In the genomic region with DNA sequence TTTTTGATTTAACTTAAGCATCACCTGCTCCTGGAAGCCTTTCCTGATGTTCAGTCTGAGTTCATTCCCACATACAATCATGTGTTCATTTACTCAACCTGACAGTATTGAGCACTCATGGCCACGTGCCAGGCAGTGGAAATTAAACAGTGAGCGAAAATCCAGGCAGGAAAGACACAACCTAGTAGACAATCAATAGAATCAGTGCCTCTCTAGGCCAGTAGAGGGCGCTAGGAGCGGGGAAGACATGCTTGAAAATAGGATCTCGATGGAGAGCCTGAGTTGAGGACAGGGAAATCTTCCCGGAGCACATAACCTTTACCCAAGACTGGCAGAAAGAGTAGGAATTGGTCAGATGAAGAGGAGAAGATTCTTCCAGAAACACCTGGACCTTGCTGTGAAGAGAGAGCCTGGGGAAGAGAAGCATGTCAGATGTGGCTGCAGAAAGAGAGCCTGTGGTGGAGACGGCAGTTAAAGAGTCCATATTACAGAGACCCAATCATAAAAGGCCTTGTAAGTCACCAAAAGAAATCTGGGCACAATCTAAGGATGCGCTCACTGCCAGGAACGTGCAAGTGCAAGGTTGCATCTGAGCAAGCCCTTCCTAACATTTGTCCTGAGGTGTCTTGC, we compare ENCODE assay signal across 8 cellular contexts.
DNase-seq lines count a peak whose midpoint lies in the region; ATAC-seq, FAIRE-seq and TF ChIP-seq lines count a peak whose summit lies in the region.

No MANE protein-coding gene starts in this region.

- TF ChIP-seq CTCF in GM20000 (IDR thresholded peaks at IDR 0.05; ENCODE audit: extremely low read depth, missing control alignments) (peak; percentile 81), HepG2 (CRISPR knock-in tag; IDR thresholded peaks at IDR 0.05) (peak; percentile 91), suprapubic skin (IDR thresholded peaks at IDR 0.05) (peak in 1 of 2 donors; percentile 58)

- WGBS in HepG2 (ENCODE audit: low lambda C conversion rate): 25% methylated on average over 9 of the region's 9 CpGs
- 44% methylated on average over 9 of the region's 9 CpGs for WGBS in suprapubic skin

- FAIRE-seq in HepG2 (lab: Jason Lieb, UNC): peak; percentile 71

- no peaks in the 10 kb centered on the region for H3K79me2 ChIP-seq in HepG2 (ENCODE audit: insufficient read depth, low read length)

- BruUV-seq in HepG2 (replicated peaks; lab: Mats Ljungman, UMichigan): no TSS peak

- no peak overlapping the region for H3K27ac Mint-ChIP-seq in CD8-positive, alpha-beta memory T cell

- H3K4me1 ChIP-seq in CD8-positive, alpha-beta memory T cell (ENCODE audit: insufficient read depth, low read length): no peaks in the 10 kb centered on the region
- H3K4me1 ChIP-seq in HepG2 (ENCODE audit: insufficient read depth, low read length) (no peaks in the 10 kb centered on the region; the same call in 1 of the 2 replicates), suprapubic skin (no peaks in the 10 kb centered on the region)

- H3K9me3 Mint-ChIP-seq in CD8-positive, alpha-beta memory T cell: no peaks in the 10 kb centered on the region

- no peak overlapping the region for H3K4me3 Mint-ChIP-seq in CD8-positive, alpha-beta memory T cell

- H3K4me1 Mint-ChIP-seq in CD8-positive, alpha-beta memory T cell: peaks cover 2 to 4% (median 2%) of the 10 kb centered on the region in 3 donors

- POLR2A ChIA-PET in CD8-positive, alpha-beta memory T cell (lab: Charles Lee): no interaction called here
- POLR2A ChIA-PET in HepG2 (lab: Yijun Ruan, JAX): no interaction called here

- ATAC-seq in HepG2: peak; percentile 88
- no peak for ATAC-seq in HG03571 (IDR thresholded peaks at IDR 0.05; ENCODE audit: unreplicated experiment)

- no peak overlapping the region for H3K27ac ChIP-seq in CD8-positive, alpha-beta memory T cell (ENCODE audit: low read depth, low read length)
- H3K27ac ChIP-seq in HepG2 (ENCODE audit: extremely low read length, insufficient read depth, low read length): no peak overlapping the region
- H3K27ac ChIP-seq in suprapubic skin: no peak overlapping the region

- H3K27me3 Mint-ChIP-seq in CD8-positive, alpha-beta memory T cell: peaks cover 3 to 5% of the 10 kb centered on the region in 2 donors

- no peak overlapping the region for H3K4me3 ChIP-seq in CD8-positive, alpha-beta memory T cell (ENCODE audit: low read length)
- H3K4me3 ChIP-seq in HepG2 (replicated peaks in 1 of 3; ENCODE audit: insufficient read depth in 1 of 3, low read depth in 2 of 3, low read length in 3 of 3): no peak overlapping the region
- H3K4me3 ChIP-seq in suprapubic skin: no peak overlapping the region

- CTCF ChIA-PET in CD8-positive, alpha-beta memory T cell (lab: Charles Lee): interaction anchor here (1.4 kb wide), 1 partner anchor 122 kb away, joined by 5 read pairs; no protein-coding TSS in a partner anchor
- CTCF ChIA-PET in HepG2 (lab: Yijun Ruan, JAX; ENCODE audit: low intra/inter-chr PET ratio, low total read pairs): interaction anchor here (0.9 to 3.2 kb wide), 3 partner anchors 90 to 530 kb away, joined by 3 to 37 read pairs (median 4); no protein-coding TSS in a partner anchor

- H3K27me3 ChIP-seq in CD8-positive, alpha-beta memory T cell (ENCODE audit: insufficient read depth, low read length, poor library complexity, severe bottlenecking): no peaks in the 10 kb centered on the region
- H3K27me3 ChIP-seq in HepG2 (ENCODE audit: control insufficient read depth in 1 of 2, insufficient read depth in 2 of 2, low read length in 2 of 2): no peaks in the 10 kb centered on the region
- H3K27me3 ChIP-seq in suprapubic skin: no peaks in the 10 kb centered on the region

- TF ChIP-seq POLR2A in HepG2 (IDR thresholded peaks at IDR 0.05; ENCODE audit: insufficient read depth in 1 of 2, low read depth in 2 of 2, low read length in 2 of 2): no peak
- TF ChIP-seq POLR2A in suprapubic skin (IDR thresholded peaks at IDR 0.05): no peak

- no peak overlapping the region for H3K9ac ChIP-seq in HepG2 (ENCODE audit: insufficient read depth, low read depth, low read length)

- no peak overlapping the region; the same call in 1 of the 2 replicates for H3K4me2 ChIP-seq in HepG2 (ENCODE audit: low read depth, low read length)

- no peak overlapping the region for H2AFZ ChIP-seq in HepG2 (ENCODE audit: low read length)

- no peaks in the 10 kb centered on the region for H3K36me3 ChIP-seq in CD8-positive, alpha-beta memory T cell (ENCODE audit: insufficient read depth, low read length)
- H3K36me3 ChIP-seq in HepG2 (replicated peaks in 1 of 2; ENCODE audit: control insufficient read depth in 1 of 2, insufficient read depth in 2 of 2, low read length in 2 of 2) (no peaks in the 10 kb centered on the region), suprapubic skin (no peaks in the 10 kb centered on the region)

- no peaks in the 10 kb centered on the region for H4K20me1 ChIP-seq in HepG2 (ENCODE audit: insufficient read depth, low read length)

- peak; percentile 82 for TF ChIP-seq RAD21 in HepG2 (CRISPR knock-in tag; IDR thresholded peaks at IDR 0.05)

- in situ Hi-C loops in HepG2 (cut with HindIII; ENCODE audit: extremely low pct_ligation_motif_present, low pct_unique_long_range_greater_than_20kb): loop anchor here (10.0 kb wide), 1 partner anchor 120 kb away; no protein-coding TSS in a partner anchor

- TF ChIP-seq EP300 in HepG2 (IDR thresholded peaks at IDR 0.05; ENCODE audit: low read depth in 2 of 2, low read length in 2 of 2) (no peak), HepG2 (CRISPR knock-in tag; IDR thresholded peaks at IDR 0.05; ENCODE audit: borderline replicate concordance) (no peak), suprapubic skin (IDR thresholded peaks at IDR 0.05) (no peak)

- no peaks in the 10 kb centered on the region for H3K9me3 ChIP-seq in CD8-positive, alpha-beta memory T cell (ENCODE audit: low read length)
- H3K9me3 ChIP-seq in HepG2 (ENCODE audit: low read length): no peaks in the 10 kb centered on the region
- no peaks in the 10 kb centered on the region for H3K9me3 ChIP-seq in suprapubic skin

- intact Hi-C loops in HepG2 (cut with micrococcal nuclease; ENCODE audit: unreplicated experiment): loop anchor here (1.0 to 2.0 kb wide), 3 partner anchors 50 to 121 kb away; no protein-coding TSS in a partner anchor
- intact Hi-C loops in posterior vena cava (cut with DNase I): loop anchor here in 1 of 2 donors (10.0 kb wide), 1 partner anchor 530 kb away; no protein-coding TSS in a partner anchor

- no peaks in the 10 kb centered on the region for H3K36me3 Mint-ChIP-seq in CD8-positive, alpha-beta memory T cell

- DNase-seq in CD8-positive, alpha-beta memory T cell: peak in 3 of 5 donors; percentile 1 to 46 (median 11)
- DNase-seq in GM20000 (ENCODE audit: low spot score): peak; percentile 11
- peak; percentile 17 for DNase-seq in RKO (ENCODE audit: low spot score)
- DNase-seq in cerebellar cortex (ENCODE audit: low spot score): peak; percentile 28
- peak; percentile 63 for DNase-seq in HepG2 (ENCODE audit: low spot score)
- DNase-seq in suprapubic skin (ENCODE audit: low spot score in 2 of 2): peak; percentile 68 to 81
- DNase-seq in posterior vena cava (ENCODE audit: low spot score): no peak

TF ChIP-seq in HepG2, 621 proteins besides CTCF, POLR2A, EP300 and RAD21 (continues in another document):
- no peak for TF ChIP-seq NR2C2 (CRISPR knock-in tag; IDR thresholded peaks at IDR 0.05; ENCODE audit: borderline replicate concordance)
- TF ChIP-seq, protein P1, sequence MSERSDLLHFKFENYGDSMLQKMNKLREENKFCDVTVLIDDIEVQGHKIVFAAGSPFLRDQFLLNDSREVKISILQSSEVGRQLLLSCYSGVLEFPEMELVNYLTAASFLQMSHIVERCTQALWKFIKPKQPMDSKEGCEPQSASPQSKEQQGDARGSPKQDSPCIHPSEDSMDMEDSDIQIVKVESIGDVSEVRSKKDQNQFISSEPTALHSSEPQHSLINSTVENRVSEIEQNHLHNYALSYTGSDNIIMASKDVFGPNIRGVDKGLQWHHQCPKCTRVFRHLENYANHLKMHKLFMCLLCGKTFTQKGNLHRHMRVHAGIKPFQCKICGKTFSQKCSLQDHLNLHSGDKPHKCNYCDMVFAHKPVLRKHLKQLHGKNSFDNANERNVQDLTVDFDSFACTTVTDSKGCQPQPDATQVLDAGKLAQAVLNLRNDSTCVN (CRISPR knock-in tag; IDR thresholded peaks at IDR 0.05; ENCODE audit: borderline replicate concordance): no peak
- TF ChIP-seq, protein P2, sequence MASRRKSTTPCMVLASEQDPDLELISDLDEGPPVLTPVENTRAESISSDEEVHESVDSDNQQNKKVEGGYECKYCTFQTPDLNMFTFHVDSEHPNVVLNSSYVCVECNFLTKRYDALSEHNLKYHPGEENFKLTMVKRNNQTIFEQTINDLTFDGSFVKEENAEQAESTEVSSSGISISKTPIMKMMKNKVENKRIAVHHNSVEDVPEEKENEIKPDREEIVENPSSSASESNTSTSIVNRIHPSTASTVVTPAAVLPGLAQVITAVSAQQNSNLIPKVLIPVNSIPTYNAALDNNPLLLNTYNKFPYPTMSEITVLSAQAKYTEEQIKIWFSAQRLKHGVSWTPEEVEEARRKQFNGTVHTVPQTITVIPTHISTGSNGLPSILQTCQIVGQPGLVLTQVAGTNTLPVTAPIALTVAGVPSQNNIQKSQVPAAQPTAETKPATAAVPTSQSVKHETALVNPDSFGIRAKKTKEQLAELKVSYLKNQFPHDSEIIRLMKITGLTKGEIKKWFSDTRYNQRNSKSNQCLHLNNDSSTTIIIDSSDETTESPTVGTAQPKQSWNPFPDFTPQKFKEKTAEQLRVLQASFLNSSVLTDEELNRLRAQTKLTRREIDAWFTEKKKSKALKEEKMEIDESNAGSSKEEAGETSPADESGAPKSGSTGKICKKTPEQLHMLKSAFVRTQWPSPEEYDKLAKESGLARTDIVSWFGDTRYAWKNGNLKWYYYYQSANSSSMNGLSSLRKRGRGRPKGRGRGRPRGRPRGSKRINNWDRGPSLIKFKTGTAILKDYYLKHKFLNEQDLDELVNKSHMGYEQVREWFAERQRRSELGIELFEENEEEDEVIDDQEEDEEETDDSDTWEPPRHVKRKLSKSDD (CRISPR knock-in tag; IDR thresholded peaks at IDR 0.05; ENCODE audit: low read depth): no peak
- TF ChIP-seq ZBTB38 (CRISPR knock-in tag; IDR thresholded peaks at IDR 0.05): no peak
- TF ChIP-seq ZNF674 (CRISPR knock-in tag; IDR thresholded peaks at IDR 0.05; ENCODE audit: low read depth): no peak
- no peak for TF ChIP-seq ZFY (CRISPR knock-in tag; IDR thresholded peaks at IDR 0.05)
- no peak for TF ChIP-seq ARNT2 (CRISPR knock-in tag; IDR thresholded peaks at IDR 0.05; ENCODE audit: low read depth)
- peak; percentile 32; the same call in 1 of the 2 replicates for TF ChIP-seq FOXA3 (CRISPR knock-in tag; IDR thresholded peaks at IDR 0.05)
- TF ChIP-seq JARID2 (CRISPR knock-in tag; IDR thresholded peaks at IDR 0.05; ENCODE audit: insufficient replicate concordance): no peak
- no peak for TF ChIP-seq FOXA1 (IDR thresholded peaks at IDR 0.05)
- 0 out of 2 replicates have a peak, but pooled peaks have one; percentile 3 for TF ChIP-seq FOXA1 (CRISPR knock-in tag; IDR thresholded peaks at IDR 0.05)
- TF ChIP-seq KAT2B (IDR thresholded peaks at IDR 0.05; ENCODE audit: borderline replicate concordance, low read depth, low read length): no peak
- no peak for TF ChIP-seq MED13 (CRISPR knock-in tag; IDR thresholded peaks at IDR 0.05)
- no peak for TF ChIP-seq ZNF660 (CRISPR knock-in tag; IDR thresholded peaks at IDR 0.05; ENCODE audit: borderline replicate concordance, low read depth)
